In genomic region chr6:85677243-85677956, GRCh38 we compare ENCODE assay signal across 8 cellular contexts. TPM values are rescaled to one million over a fixed set of nuclear protein-coding genes. Genes with fewer than 3 reads are reported as not detected.
DNase-seq lines count a peak whose midpoint lies in the region; ATAC-seq and TF ChIP-seq lines count a peak whose summit lies in the region.

No MANE protein-coding gene starts in this region.

- H3K27ac ChIP-seq in KOPT-K1 (ENCODE audit: low read depth, low read length, poor library complexity, severe bottlenecking) (peak overlapping the region; percentile 96), upper lobe of left lung (peak overlapping the region in 3 of 4 donors; percentile 89 to 94 (median 92))

- peaks cover 12 to 32% (median 28%) of the 10 kb centered on the region in 4 donors for H3K4me1 ChIP-seq in upper lobe of left lung

- H3K9me3 ChIP-seq in KOPT-K1 (ENCODE audit: insufficient read depth, low read length, poor library complexity, severe bottlenecking) = no peaks in the 10 kb centered on the region
- no peaks in the 10 kb centered on the region for H3K9me3 ChIP-seq in upper lobe of left lung

- no peak for TF ChIP-seq POLR2A in upper lobe of left lung (IDR thresholded peaks at IDR 0.05)

- CTCF ChIA-PET in MCF 10A (lab: Yijun Ruan, JAX) = interaction anchor here (0.6 to 5.1 kb wide), 7 partner anchors 15 to 178 kb away, joined by 3 to 69 read pairs (median 4); partner anchors contain the start of gene SYNCRIP

- no peak for ATAC-seq in upper lobe of left lung (ENCODE audit: low FRiP score in 2 of 2)

- in situ Hi-C loops in GM13976 (cut with MboI; ENCODE audit: low sequenced_read_pairs, unreplicated experiment) = loop anchor here (5.0 kb wide), 1 partner anchor 35 kb away; the partner anchor contains the start of gene SYNCRIP

- POLR2A ChIA-PET in MCF 10A (lab: Yijun Ruan, JAX) = interaction anchor here (0.6 to 10.9 kb wide), 25 partner anchors 7 to 1479 kb away, joined by 3 to 889 read pairs (median 7); partner anchors contain the start of genes SNX14 and SYNCRIP

- peak; percentile 13 for DNase-seq in Daoy (ENCODE audit: low read depth)
- DNase-seq in MCF 10A (ENCODE audit: unreplicated experiment) = peak; percentile 30
- peak; percentile 60 for DNase-seq in medulla oblongata (ENCODE audit: extremely low spot score)
- DNase-seq in upper lobe of left lung = no peak
- DNase-seq in NCI-H2196 (lab: John Stamatoyannopoulos, UW; ENCODE audit: unreplicated experiment) = no peak
- no peak for DNase-seq in germinal center (ENCODE audit: low spot score)
- no peak for DNase-seq in GM13976 (ENCODE audit: low spot score)

- 0% methylated on average over 12 of the region's 12 CpGs for WGBS in upper lobe of left lung, 2 donors

- peaks cover 64% of the 10 kb centered on the region for H3K36me3 Mint-ChIP-seq in MCF 10A (ENCODE audit: insufficient read depth, unreplicated experiment)

- H3K4me1 Mint-ChIP-seq in MCF 10A (ENCODE audit: insufficient read depth, unreplicated experiment) = peaks cover 25% of the 10 kb centered on the region

- H3K4me3 ChIP-seq in upper lobe of left lung = peak overlapping the region; percentile 58 to 91 (median 78)

- H3K27me3 ChIP-seq in upper lobe of left lung = no peaks in the 10 kb centered on the region

- TF ChIP-seq EP300 in upper lobe of left lung (IDR thresholded peaks at IDR 0.05) = no peak

- TF ChIP-seq CTCF in MCF 10A (IDR thresholded peaks at IDR 0.05; ENCODE audit: unreplicated experiment) = peak; percentile 14
- TF ChIP-seq CTCF in upper lobe of left lung (IDR thresholded peaks at IDR 0.05) = no peak
- TF ChIP-seq CTCF in GM13976 (IDR thresholded peaks at IDR 0.05; ENCODE audit: borderline replicate concordance, control extremely low read depth, extremely low read depth, insufficient read depth, missing control alignments) = no peak

- H3K27me3 Mint-ChIP-seq in MCF 10A (ENCODE audit: insufficient read depth, unreplicated experiment) = no peaks in the 10 kb centered on the region

- H3K27ac Mint-ChIP-seq in MCF 10A (ENCODE audit: low read depth, unreplicated experiment) = peak overlapping the region; percentile 98

- H3K9me3 Mint-ChIP-seq in MCF 10A (ENCODE audit: unreplicated experiment) = no peaks in the 10 kb centered on the region

- no TSS peak for BruUV-seq in MCF 10A (replicated peaks; lab: Mats Ljungman, UMichigan)

- peaks cover 55% of the 10 kb centered on the region for H3K36me3 ChIP-seq in KOPT-K1 (ENCODE audit: insufficient read depth, low read length)
- H3K36me3 ChIP-seq in upper lobe of left lung = peaks cover 0 to 4% (median 0%) of the 10 kb centered on the region in 4 donors

- H3K4me3 Mint-ChIP-seq in MCF 10A (ENCODE audit: unreplicated experiment) = peak overlapping the region; percentile 97

- intact Hi-C loops in MCF 10A (cut with micrococcal nuclease) = loop anchor here (5.0 to 10.0 kb wide), 3 partner anchors 53 to 320 kb away; partner anchors contain the start of gene SNX14

RNA-seq across cellular contexts. Expression of gene SYNCRIP, which starts 34.7 kb away (rescaled TPM):
- total RNA-seq in Daoy (2014; rRNA removed; shearing (Covaris generic)) = 130 and 153 TPM in 2 replicates
- total RNA-seq in MCF 10A (2022) = 126 and 161 TPM in 2 replicates
- total RNA-seq in upper lobe of left lung = 10 to 100 TPM; 30.4 to 87.8 (median 65.1) TPM

Comparison
In these comparisons a context has a peak if more than half of its experiments do, and no peak if none do; other contexts are left out.
1. DNase-seq: peak in Daoy (single experiment), MCF 10A (single experiment) and medulla oblongata (single experiment); none in upper lobe of left lung (0 of 2), NCI-H2196 (single experiment), germinal center (single experiment) and GM13976 (single experiment).